Comparison of ENCODE assay signal across 31 cellular contexts in genomic region chr10:88875081-88875480, GRCh38. TPM values are rescaled to one million over a fixed set of nuclear protein-coding genes. Genes with fewer than 3 reads are reported as not detected.
DNase-seq lines count a peak whose midpoint lies in the region; ATAC-seq and TF ChIP-seq lines count a peak whose summit lies in the region.
"Had no signal": no experiment of that assay in that cellular context is flagged by ENCODE, and none has a peak within 500 bp of the region (broad histone marks: within the 10 kb centered on the region; RNA-seq: fewer than 3 reads in every experiment).

No MANE protein-coding gene starts in this region.

- H3K36me3 ChIP-seq in A673 (ENCODE audit: insufficient read depth, low read length, poor library complexity, severe bottlenecking): no peaks in the 10 kb centered on the region
- no peaks in the 10 kb centered on the region for H3K36me3 ChIP-seq in GM23338 (ENCODE audit: insufficient read depth)
- no peaks in the 10 kb centered on the region for H3K36me3 ChIP-seq in HCT116 (ENCODE audit: control insufficient read depth in 1 of 2, insufficient read depth in 2 of 2, low read length in 2 of 2)
- H3K36me3 ChIP-seq in Panc1 (ENCODE audit: control insufficient read depth, insufficient read depth, low read length): no peaks in the 10 kb centered on the region
- H3K36me3 ChIP-seq: BE2C, BLaER1 had no signal

- BruUV-seq in A673 (replicated peaks; lab: Mats Ljungman, UMichigan) (no TSS peak), HCT116 (replicated peaks; lab: Mats Ljungman, UMichigan) (no TSS peak), Panc1 (replicated peaks; lab: Mats Ljungman, UMichigan) (no TSS peak), MCF 10A (replicated peaks; lab: Mats Ljungman, UMichigan) (no TSS peak)

- H3K4me1 ChIP-seq in A673 (ENCODE audit: insufficient read depth, low read length, poor library complexity, severe bottlenecking) (peaks cover 58% of the 10 kb centered on the region), GM23338 (ENCODE audit: insufficient read depth) (peaks cover 20% of the 10 kb centered on the region), HCT116 (ENCODE audit: control insufficient read depth in 1 of 2, insufficient read depth in 2 of 2, low read length in 2 of 2) (peaks cover 5 to 9% of the 10 kb centered on the region in 2 experiments; a peak in 3 of 4 replicates), Panc1 (ENCODE audit: control insufficient read depth, insufficient read depth, low read length) (peaks cover 9% of the 10 kb centered on the region)

- ATAC-seq in GM23338 (no peak), HCT116 (no peak), Panc1 (no peak), HG03039 (IDR thresholded peaks at IDR 0.05; ENCODE audit: unreplicated experiment) (no peak)
- ATAC-seq: A549, GM12878 had no signal

- no peaks in the 10 kb centered on the region for H3K9me3 Mint-ChIP-seq in GM23338
- H3K9me3 Mint-ChIP-seq in activated CD4-positive, alpha-beta T cell treated with anti-CD3 and anti-CD28 coated beads, Interleukin-2, amount 10 ng/mL, durations not matched to agents 7 days and 5 days: peaks cover 15% of the 10 kb centered on the region
- no peaks in the 10 kb centered on the region for H3K9me3 Mint-ChIP-seq in MCF 10A (ENCODE audit: unreplicated experiment)

- in situ Hi-C loops in Panc1 (cut with HindIII; ENCODE audit: low pct_unique_long_range_greater_than_20kb, low sequenced_read_pairs): no loop called here

- no peak for TF ChIP-seq POLR2A in HCT116 (IDR thresholded peaks at IDR 0.05; ENCODE audit: borderline replicate concordance, extremely low read depth, insufficient read depth, insufficient read length)

- peak overlapping the region; percentile 18; the same call in 1 of the 2 replicates for H2AFZ ChIP-seq in GM23338
- H2AFZ ChIP-seq in HCT116 (ENCODE audit: low read depth, low read length, poor library complexity, severe bottlenecking): peak overlapping the region; percentile 59

- no peaks in the 10 kb centered on the region for H3K79me2 ChIP-seq in GM23338 (replicated peaks; ENCODE audit: insufficient read depth)
- H3K79me2 ChIP-seq in HCT116 (ENCODE audit: insufficient read depth, low read length): no peaks in the 10 kb centered on the region

- H3K9me3 ChIP-seq in A673 (ENCODE audit: low read depth, low read length, poor library complexity, severe bottlenecking): no peaks in the 10 kb centered on the region
- H3K9me3 ChIP-seq in HCT116 (ENCODE audit: control insufficient read depth in 1 of 2, insufficient read depth in 1 of 2, low read depth in 1 of 2, low read length in 2 of 2): no peaks in the 10 kb centered on the region
- H3K9me3 ChIP-seq in Panc1 (ENCODE audit: control insufficient read depth, insufficient read depth, low read depth, low read length): peaks cover 4% of the 10 kb centered on the region; the same call in 1 of the 2 replicates
- H3K9me3 ChIP-seq: A549, BE2C, BLaER1 had no signal

- H3K4me3 Mint-ChIP-seq in GM23338 (no peak overlapping the region), MCF 10A (ENCODE audit: unreplicated experiment) (no peak overlapping the region)
- H3K4me3 Mint-ChIP-seq in activated CD4-positive, alpha-beta T cell treated with anti-CD3 and anti-CD28 coated beads, Interleukin-2, amount 10 ng/mL, durations not matched to agents 7 days and 5 days: no peak overlapping the region
- H3K4me3 Mint-ChIP-seq: CD14-positive monocyte; CD4-positive, alpha-beta memory T cell; CD8-positive, alpha-beta memory T cell had no signal

- H3K4me3 ChIP-seq in A673 (ENCODE audit: low read depth, low read length, poor library complexity, severe bottlenecking): no peak overlapping the region
- no peak overlapping the region for H3K4me3 ChIP-seq in GM23338
- no peak overlapping the region for H3K4me3 ChIP-seq in HCT116 (replicated peaks in 1 of 2; ENCODE audit: low read depth in 1 of 2, low read length in 2 of 2)
- H3K4me3 ChIP-seq in Panc1 (ENCODE audit: low read depth in 2 of 2, low read length in 2 of 2): no peak overlapping the region
- H3K4me3 ChIP-seq: A549, BLaER1, GM12878 had no signal

- no peak for DNase-seq in A673 (ENCODE audit: low spot score)
- no peak for DNase-seq in GM23338 (ENCODE audit: low spot score)
- no peak for DNase-seq in HCT116 (ENCODE audit: low read depth, low spot score)
- no peak for DNase-seq in Panc1 (ENCODE audit: low read depth, low spot score)
- DNase-seq in activated CD4-positive, alpha-beta T cell treated with anti-CD3 and anti-CD28 coated beads, Interleukin-2, amount 10 ng/mL, durations not matched to agents 7 days and 5 days: no peak
- no peak for DNase-seq in cerebellar nuclear complex (lab: John Stamatoyannopoulos, UW)
- no peak for DNase-seq in MCF 10A (ENCODE audit: unreplicated experiment)
- DNase-seq: ACHN; BE2C; C1 segment of cervical spinal cord; CD4-positive, alpha-beta memory T cell; CD4-positive, CD25-positive, alpha-beta regulatory T cell; CD8-positive, alpha-beta memory T cell; COR-L47; DMS 273 treated with DMSO at 0.1 percent for 48 hours; DMS153; DMS53; DMS79; DND-41; EL; GDM1 had no signal

- H3K4me1 Mint-ChIP-seq in GM23338 (peaks cover 25% of the 10 kb centered on the region), MCF 10A (ENCODE audit: insufficient read depth, unreplicated experiment) (peaks cover 6% of the 10 kb centered on the region)
- peaks cover 35% of the 10 kb centered on the region for H3K4me1 Mint-ChIP-seq in activated CD4-positive, alpha-beta T cell treated with anti-CD3 and anti-CD28 coated beads, Interleukin-2, amount 10 ng/mL, durations not matched to agents 7 days and 5 days

- TF ChIP-seq RAD21 in HCT116 (IDR thresholded peaks at IDR 0.05; ENCODE audit: low read depth): no peak

- CTCF ChIA-PET in A673 (lab: Charles Lee): no interaction called here
- CTCF ChIA-PET in HCT116 (lab: Charles Lee): no interaction called here
- CTCF ChIA-PET in Panc1 (lab: Charles Lee): no interaction called here
- CTCF ChIA-PET in activated CD4-positive, alpha-beta T cell treated with anti-CD3 and anti-CD28 coated beads, Interleukin-2, amount 10 ng/mL, durations not matched to agents 7 days and 5 days (lab: Charles Lee): no interaction called here
- CTCF ChIA-PET in MCF 10A (lab: Yijun Ruan, JAX): interaction anchor here (1.1 to 2.0 kb wide), 3 partner anchors 38 to 59 kb away, joined by 3 to 10 read pairs (median 4); no protein-coding TSS in a partner anchor

- H3K27me3 Mint-ChIP-seq in GM23338 (ENCODE audit: insufficient read depth, low read depth, poor library complexity) (peaks cover 4% of the 10 kb centered on the region), MCF 10A (ENCODE audit: insufficient read depth, unreplicated experiment) (no peaks in the 10 kb centered on the region)
- peaks cover 5% of the 10 kb centered on the region for H3K27me3 Mint-ChIP-seq in activated CD4-positive, alpha-beta T cell treated with anti-CD3 and anti-CD28 coated beads, Interleukin-2, amount 10 ng/mL, durations not matched to agents 7 days and 5 days
- H3K27me3 Mint-ChIP-seq: CD8-positive, alpha-beta memory T cell had no signal

- POLR2A ChIA-PET in A673 (lab: Charles Lee; ENCODE audit: low non-redundant PET) (no interaction called here), HCT116 (lab: Charles Lee) (no interaction called here), Panc1 (lab: Charles Lee) (no interaction called here), MCF 10A (lab: Yijun Ruan, JAX) (no interaction called here)
- POLR2A ChIA-PET in activated CD4-positive, alpha-beta T cell treated with anti-CD3 and anti-CD28 coated beads, Interleukin-2, amount 10 ng/mL, durations not matched to agents 7 days and 5 days (lab: Charles Lee): no interaction called here

- RAD21 ChIA-PET in HCT116 (lab: Charles Lee; ENCODE audit: low non-redundant PET in 1 of 2, low total read pairs in 2 of 2, uncharacterized antibody in 2 of 2, unreplicated experiment in 2 of 2): no interaction called here

- H3K4me2 ChIP-seq in GM23338: no peak overlapping the region
- H3K4me2 ChIP-seq in HCT116 (ENCODE audit: low read length): no peak overlapping the region
- H3K4me2 ChIP-seq: A549, BLaER1 had no signal

- H3K27ac ChIP-seq in A673 (ENCODE audit: low read depth, low read length, poor library complexity, severe bottlenecking): peak overlapping the region; percentile 7
- no peak overlapping the region for H3K27ac ChIP-seq in GM23338 (ENCODE audit: low read depth)
- no peak overlapping the region for H3K27ac ChIP-seq in HCT116 (ENCODE audit: low read depth, low read length)
- H3K27ac ChIP-seq in Panc1 (ENCODE audit: low read length): 0 out of 2 replicates have a peak overlapping the region, but pooled peaks have one; percentile 9
- H3K27ac ChIP-seq: 22Rv1, A549, BLaER1 had no signal

- no peak for TF ChIP-seq CTCF in A673 (conservative IDR thresholded peaks at IDR 0.05; ENCODE audit: low read depth, low read length)
- no peak for TF ChIP-seq CTCF in GM23338 (conservative IDR thresholded peaks at IDR 0.05; ENCODE audit: low read depth in 2 of 2)
- TF ChIP-seq CTCF in HCT116 (IDR thresholded peaks at IDR 0.05 in 2 of 3, conservative IDR thresholded peaks at IDR 0.05 in 1 of 3; ENCODE audit: borderline replicate concordance in 1 of 3, insufficient read depth in 1 of 3, low read depth in 2 of 3, low read length in 2 of 3): no peak
- TF ChIP-seq CTCF in Panc1 (IDR thresholded peaks at IDR 0.05): no peak
- TF ChIP-seq CTCF in MCF 10A (IDR thresholded peaks at IDR 0.05; ENCODE audit: unreplicated experiment): no peak

- H3K36me3 Mint-ChIP-seq in GM23338 (ENCODE audit: low read depth) (no peaks in the 10 kb centered on the region), MCF 10A (ENCODE audit: insufficient read depth, unreplicated experiment) (no peaks in the 10 kb centered on the region)
- H3K36me3 Mint-ChIP-seq in activated CD4-positive, alpha-beta T cell treated with anti-CD3 and anti-CD28 coated beads, Interleukin-2, amount 10 ng/mL, durations not matched to agents 7 days and 5 days (ENCODE audit: low read depth): peaks cover 8% of the 10 kb centered on the region
- H3K36me3 Mint-ChIP-seq: CD14-positive monocyte; CD4-positive, CD25-positive, alpha-beta regulatory T cell had no signal

- H3K27me3 ChIP-seq in A673 (replicated peaks; ENCODE audit: insufficient read depth, low read depth, low read length, poor library complexity) (no peaks in the 10 kb centered on the region), GM23338 (ENCODE audit: insufficient read depth) (peaks cover 13% of the 10 kb centered on the region), HCT116 (ENCODE audit: insufficient read depth, low read length) (no peaks in the 10 kb centered on the region), Panc1 (ENCODE audit: control insufficient read depth, insufficient read depth, low read length) (no peaks in the 10 kb centered on the region)
- H3K27me3 ChIP-seq: BE2C, BLaER1 had no signal

- intact Hi-C loops in A673 (cut with micrococcal nuclease; ENCODE audit: unreplicated experiment) (no loop called here), HCT116 (cut with micrococcal nuclease) (no loop called here), Panc1 (cut with micrococcal nuclease; ENCODE audit: unreplicated experiment) (no loop called here), MCF 10A (cut with micrococcal nuclease) (no loop called here)

- no peaks in the 10 kb centered on the region for H3F3A ChIP-seq in GM23338 (replicated peaks; ENCODE audit: low read depth)

- H3K9me2 ChIP-seq in GM23338 (ENCODE audit: insufficient read depth) (no peaks in the 10 kb centered on the region), HCT116 (ENCODE audit: insufficient read depth) (no peaks in the 10 kb centered on the region)

- H3K27ac Mint-ChIP-seq in GM23338 (no peak overlapping the region), MCF 10A (ENCODE audit: low read depth, unreplicated experiment) (no peak overlapping the region)
- no peak overlapping the region for H3K27ac Mint-ChIP-seq in activated CD4-positive, alpha-beta T cell treated with anti-CD3 and anti-CD28 coated beads, Interleukin-2, amount 10 ng/mL, durations not matched to agents 7 days and 5 days
- H3K27ac Mint-ChIP-seq: CD4-positive, alpha-beta memory T cell; CD8-positive, alpha-beta memory T cell had no signal

- H4K20me1 ChIP-seq in GM23338 (replicated peaks; ENCODE audit: insufficient read depth) (no peaks in the 10 kb centered on the region), HCT116 (ENCODE audit: insufficient read depth) (no peaks in the 10 kb centered on the region)
- H4K20me1 ChIP-seq: BLaER1 had no signal

- no peak overlapping the region for H3K9ac ChIP-seq in HCT116 (ENCODE audit: low read length)
- H3K9ac ChIP-seq: BLaER1 had no signal

RNA-seq across cellular contexts. Expression of gene STAMBPL1, which starts 5.0 kb away (rescaled TPM):
- total RNA-seq in A673 (2021) (61.2 and 71.8 TPM in 2 replicates), HCT116 (2021; ENCODE audit: unreplicated experiment) (11.0 TPM), Panc1 (2021; ENCODE audit: unreplicated experiment) (25.2 TPM), MCF 10A (2022) (18.9 and 29.2 TPM in 2 replicates)
- 11.5 and 12.5 TPM in 2 replicates for total RNA-seq in GM23338 (2014; rRNA removed; shearing (Covaris generic))
- 1.8 and 2.5 TPM in 2 replicates for polyA plus RNA-seq in GM23338 (2016; fragmentation: Nextera tagmentation; extraction: Ambion mirVana)
- 5.9 and 7.5 TPM in 2 replicates for polyA plus RNA-seq in HCT116 (2012)
- polyA plus RNA-seq in Panc1 (2012; ENCODE audit: insufficient read length): 18.3 TPM
- total RNA-seq in activated CD4-positive, alpha-beta T cell treated with anti-CD3 and anti-CD28 coated beads, Interleukin-2, amount 10 ng/mL, durations not matched to agents 7 days and 5 days: 10 to 100 TPM; 39.7 to 45.4 TPM
- total RNA-seq: G401 had no signal

RNA-seq across cellular contexts. Expression of gene ANKRD22, which starts 23.4 kb away (rescaled TPM):
- total RNA-seq in A673 (2021): 0.52 TPM in 1 of 2 replicates, not detected in the other
- total RNA-seq in GM23338 (2014; rRNA removed; shearing (Covaris generic)): not detected in 2 replicates
- not detected in 2 replicates for polyA plus RNA-seq in GM23338 (2016; fragmentation: Nextera tagmentation; extraction: Ambion mirVana)
- total RNA-seq in HCT116 (2021; ENCODE audit: unreplicated experiment): 2.3 TPM
- polyA plus RNA-seq in HCT116 (2012): 1.9 and 2.5 TPM in 2 replicates
- total RNA-seq in Panc1 (2021; ENCODE audit: unreplicated experiment): 0.15 TPM
- polyA plus RNA-seq in Panc1 (2012; ENCODE audit: insufficient read length): not detected
- total RNA-seq in activated CD4-positive, alpha-beta T cell treated with anti-CD3 and anti-CD28 coated beads, Interleukin-2, amount 10 ng/mL, durations not matched to agents 7 days and 5 days: under 1 TPM; 0.17 to 0.48 TPM
- 0.26 TPM in 1 of 2 replicates, not detected in the other for total RNA-seq in MCF 10A (2022)
- total RNA-seq: A172; CD4-positive, CD25-positive, alpha-beta regulatory T cell; CD8-positive, alpha-beta memory T cell; Daoy; G401 had no signal
- polyA plus RNA-seq: AG04450; CD4-positive, alpha-beta memory T cell had no signal

Comparison
In these comparisons a context has a peak if more than half of its experiments do, and no peak if none do; other contexts are left out.
1. H3K27ac ChIP-seq: peak in A673 (single experiment) and Panc1 (single experiment); none in GM23338 (single experiment) and HCT116 (single experiment).